19 cellular contexts compared by ENCODE assay signal in the genomic region with DNA sequence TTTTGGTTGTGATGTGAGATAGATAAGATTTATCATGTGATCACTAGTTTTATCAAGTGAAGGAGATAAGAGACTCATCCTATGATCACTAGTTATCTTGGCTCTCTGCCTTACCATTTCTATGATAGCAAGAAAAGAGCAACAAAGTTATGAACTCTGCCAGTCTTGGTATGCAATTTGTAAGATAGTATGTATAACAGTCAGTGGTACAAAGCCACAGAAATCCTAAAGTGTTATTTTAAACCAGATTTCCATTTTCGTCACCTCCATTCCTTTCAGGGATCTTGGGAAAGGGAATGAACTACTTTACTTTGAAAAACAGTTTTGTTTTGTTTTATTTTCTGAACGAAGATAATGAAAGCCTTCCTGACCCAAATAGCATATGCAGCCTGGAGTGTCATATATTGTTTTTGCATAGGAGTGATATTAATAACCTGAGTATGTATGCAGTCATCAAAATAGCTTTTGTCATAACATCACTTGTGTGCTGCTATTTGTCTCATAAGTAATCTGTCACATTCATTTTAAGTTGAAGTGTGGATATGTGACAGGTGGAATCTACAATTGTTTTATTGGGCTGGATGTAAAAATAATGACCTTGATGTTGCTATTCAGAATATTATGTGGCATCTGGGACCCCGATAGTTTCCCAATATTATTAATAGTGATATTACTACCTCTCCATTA. TPM values are rescaled to one million over a fixed set of nuclear protein-coding genes. Genes with fewer than 3 reads are reported as not detected.
"Had no signal": no experiment of that assay in that cellular context is flagged by ENCODE, and none has a peak within 500 bp of the region (broad histone marks: within the 10 kb centered on the region; RNA-seq: fewer than 3 reads in every experiment).

No MANE protein-coding gene starts in this region.

- H3K4me3 ChIP-seq: cardiac muscle cell, dorsolateral prefrontal cortex, esophagus muscularis mucosa, skin epidermis, transverse colon had no signal

- H3K27me3 Mint-ChIP-seq: activated T-helper 17 cell treated with anti-CD3 and anti-CD28 coated beads, Interleukin-2, amount 50 U/mL, for 72 hours had no signal

- H3K4me1 ChIP-seq: transverse colon had no signal

- ATAC-seq: activated T-helper 17 cell treated with anti-CD3 and anti-CD28 coated beads, Interleukin-2, amount 50 U/mL, for 72 hours; left lobe of liver; natural killer cell had no signal

- H3K9me3 ChIP-seq: esophagus muscularis mucosa, transverse colon had no signal

- DNase-seq: activated CD4-positive, alpha-beta T cell treated with anti-CD3 and anti-CD28 coated beads, Interleukin-2, amount 50 U/mL, for 4 hours; activated CD4-positive, CD25-positive, alpha-beta regulatory T cell treated with anti-CD3 and anti-CD28 coated beads, Interleukin-2, amount 50 U/mL, for 72 hours; activated naive CD4-positive, alpha-beta T cell treated with Interleukin-2 at 50 U/mL for 16 hours; activated T-cell treated with anti-CD3 and anti-CD28 coated beads for 4 hours; aorta; dorsolateral prefrontal cortex; islet precursor cell; natural killer cell; nucleus accumbens; stimulated activated CD4-positive, alpha-beta T cell treated with anti-CD3 and anti-CD28 coated beads, Interleukin-4, amount 100 ng/mL, for 4 hours; stimulated activated CD8-positive, alpha-beta memory T cell treated with anti-CD3 and anti-CD28 coated beads, Interleukin-4, amount 100 ng/mL, for 48 hours; stimulated activated naive CD4-positive, alpha-beta T cell treated with Interleukin-2 at 50 U/mL for 16 hours; T-helper 1 cell; transverse colon had no signal

- H3K4me3 Mint-ChIP-seq: activated T-helper 17 cell treated with anti-CD3 and anti-CD28 coated beads, Interleukin-2, amount 50 U/mL, for 72 hours; natural killer cell had no signal

- H3K36me3 ChIP-seq: cardiac muscle cell, esophagus muscularis mucosa, transverse colon had no signal

- H3K36me3 Mint-ChIP-seq: natural killer cell had no signal

- H3K27ac ChIP-seq: cardiac muscle cell, esophagus muscularis mucosa, skin epidermis, transverse colon had no signal

- H3K27ac Mint-ChIP-seq: activated T-helper 17 cell treated with anti-CD3 and anti-CD28 coated beads, Interleukin-2, amount 50 U/mL, for 72 hours; natural killer cell had no signal

- H3K4me1 Mint-ChIP-seq: activated T-helper 17 cell treated with anti-CD3 and anti-CD28 coated beads, Interleukin-2, amount 50 U/mL, for 72 hours; natural killer cell had no signal

- H3K9me3 Mint-ChIP-seq: activated T-helper 17 cell treated with anti-CD3 and anti-CD28 coated beads, Interleukin-2, amount 50 U/mL, for 72 hours; natural killer cell had no signal

- H3K27me3 ChIP-seq: cardiac muscle cell, dorsolateral prefrontal cortex, esophagus muscularis mucosa, transverse colon had no signal

RNA-seq across cellular contexts. Expression of gene FLRT2, which starts 35.0 kb away (rescaled TPM):
- total RNA-seq: activated T-helper 17 cell treated with anti-CD3 and anti-CD28 coated beads, Interleukin-2, amount 50 U/mL, for 72 hours; natural killer cell had no signal
